28 cellular contexts compared by ENCODE assay signal in genomic region chr9:91689006-91689405, GRCh38.
"Had no signal": no experiment of that assay in that cellular context is flagged by ENCODE, and none has a peak within 500 bp of the region (broad histone marks: within the 10 kb centered on the region; RNA-seq: fewer than 3 reads in every experiment).

No MANE protein-coding gene starts in this region.

- H3K27ac ChIP-seq: hepatocyte, left ventricle myocardium inferior, neural progenitor cell, neutrophil, ovary, skin epidermis, suprapubic skin, thoracic aorta, tibial artery, upper lobe of right lung had no signal

- H3K36me3 Mint-ChIP-seq: mesothelial cell of epicardium, naive B cell, natural killer cell, neural progenitor cell had no signal

- H3K4me3 ChIP-seq: hepatocyte, left ventricle myocardium inferior, lung, neural progenitor cell, ovary, skin epidermis, suprapubic skin, thoracic aorta, tibial artery, upper lobe of right lung had no signal

- H3K9me3 ChIP-seq: left ventricle myocardium inferior, neutrophil, ovary, suprapubic skin, thoracic aorta, tibial artery, upper lobe of right lung had no signal

- H3K4me1 Mint-ChIP-seq: naive B cell had no signal

- H3K4me1 ChIP-seq: suprapubic skin, tibial artery, upper lobe of right lung had no signal

- H3K4me3 Mint-ChIP-seq: mesothelial cell of epicardium; naive B cell; natural killer cell; nephron progenitor cell; neural progenitor cell; stimulated activated naive CD8-positive, alpha-beta T cell treated with anti-CD3 and anti-CD28 coated beads, Interleukin-15, Interleukin-2, amounts not matched to agents 100 ng/mL and 50 ng/mL, for 24 hours had no signal

- H3K9me3 Mint-ChIP-seq: mesothelial cell of epicardium; naive B cell; natural killer cell; nephron progenitor cell; neural progenitor cell; stimulated activated naive CD8-positive, alpha-beta T cell treated with anti-CD3 and anti-CD28 coated beads, Interleukin-15, Interleukin-2, amounts not matched to agents 100 ng/mL and 50 ng/mL, for 24 hours had no signal

- ATAC-seq: natural killer cell, right cardiac atrium, sciatic nerve, upper lobe of right lung had no signal

- H3K36me3 ChIP-seq: left ventricle myocardium inferior, neural progenitor cell, neutrophil, ovary, suprapubic skin, thoracic aorta, tibial artery, upper lobe of right lung had no signal

- DNase-seq: islet precursor cell; left ventricle myocardium inferior; mesendoderm; naive B cell; natural killer cell; nephron progenitor cell; occipital lobe; ovary; right cardiac atrium; stimulated activated CD4-positive, alpha-beta T cell treated with anti-CD3 and anti-CD28 coated beads, Interleukin-12 subunit alpha, Interleukin-12 subunit beta, amount 100 ng/mL, for 4 hours; stimulated activated CD4-positive, alpha-beta T cell treated with anti-CD3 and anti-CD28 coated beads, Interleukin-15, amount 100 ng/mL, for 24 hours; stimulated activated CD4-positive, alpha-beta T cell treated with anti-CD3 and anti-CD28 coated beads, Interleukin-2, amount 100 ng/mL, for 24 hours; stimulated activated CD4-positive, alpha-beta T cell treated with anti-CD3 and anti-CD28 coated beads, Interleukin-4, amount 100 ng/mL, for 1 hour; stimulated activated naive CD4-positive, alpha-beta T cell; tibial artery; trophoblast cell; upper lobe of right lung had no signal

- H3K27ac Mint-ChIP-seq: mesothelial cell of epicardium; naive B cell; natural killer cell; nephron progenitor cell; neural progenitor cell; progenitor cell of endocrine pancreas; stimulated activated naive CD8-positive, alpha-beta T cell treated with anti-CD3 and anti-CD28 coated beads, Interleukin-15, Interleukin-2, amounts not matched to agents 100 ng/mL and 50 ng/mL, for 24 hours had no signal

- H3K27me3 ChIP-seq: hepatocyte, neural progenitor cell, neutrophil, ovary, suprapubic skin, upper lobe of right lung had no signal
